In the genomic region with DNA sequence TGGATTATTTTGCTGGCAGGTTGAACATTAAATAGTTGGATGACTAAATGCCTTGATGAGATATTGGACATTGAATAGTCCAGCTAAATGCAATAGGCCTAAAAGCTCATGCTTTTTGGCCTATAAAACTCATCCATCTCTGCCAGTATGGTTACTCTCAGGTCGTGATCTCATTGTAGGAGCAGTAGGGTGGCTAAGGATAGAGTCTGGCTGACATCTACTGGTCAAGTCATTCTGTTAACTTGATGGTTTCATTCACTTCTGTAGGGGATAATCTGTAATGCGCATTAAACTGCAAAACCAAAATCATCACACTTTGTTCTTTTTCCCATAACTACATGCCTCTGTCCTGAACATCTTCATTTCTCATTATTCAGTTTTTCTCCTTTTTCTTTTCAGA, we compare ENCODE assay signal across 8 cellular contexts.
DNase-seq lines count a peak whose midpoint lies in the region; ATAC-seq and TF ChIP-seq lines count a peak whose summit lies in the region.

No MANE protein-coding gene starts in this region.

- no peaks in the 10 kb centered on the region for H3F3A ChIP-seq in Loucy (ENCODE audit: low read depth)

- no peaks in the 10 kb centered on the region for H4K20me1 ChIP-seq in Loucy (ENCODE audit: insufficient read depth, low read length, poor library complexity, severe bottlenecking)

- no peak for TF ChIP-seq EP300 in stomach (IDR thresholded peaks at IDR 0.05)

- H3K27me3 ChIP-seq in Loucy (ENCODE audit: insufficient read depth, low read length, poor library complexity, severe bottlenecking): no peaks in the 10 kb centered on the region
- H3K27me3 ChIP-seq in stomach: no peaks in the 10 kb centered on the region

- H3K4me1 ChIP-seq in Loucy (ENCODE audit: insufficient read depth, low read length, poor library complexity, severe bottlenecking) (no peaks in the 10 kb centered on the region), mucosa of descending colon (ENCODE audit: low read depth) (peaks cover 2% of the 10 kb centered on the region), stomach (no peaks in the 10 kb centered on the region)

- in situ Hi-C loops in astrocyte of the cerebellum (cut with HindIII; ENCODE audit: low sequenced_read_pairs): no loop called here

- intact Hi-C loops in mucosa of descending colon (cut with DNase I, micrococcal nuclease) (loop anchor here in 1 of 2 donors (5.0 kb wide), 1 partner anchor 442 kb away; a partner anchor contains a TSS), stomach (cut with DNase I; ENCODE audit: low total_unique reads) (no loop called here)

- ATAC-seq in mucosa of descending colon: peak; percentile 56
- no peak for ATAC-seq in HG03108 (IDR thresholded peaks at IDR 0.05; ENCODE audit: unreplicated experiment)

- no peaks in the 10 kb centered on the region for H3K79me2 ChIP-seq in Loucy (ENCODE audit: insufficient read depth, low read length)

- H3K9me2 ChIP-seq in Loucy (replicated peaks; ENCODE audit: low read depth, low read length): no peaks in the 10 kb centered on the region

- TF ChIP-seq CTCF in Loucy (conservative IDR thresholded peaks at IDR 0.05; ENCODE audit: low read length) (peak; percentile 75), astrocyte of the cerebellum (IDR thresholded peaks at IDR 0.05; ENCODE audit: low read depth, low read length, missing control alignments) (peak; percentile 49), mucosa of descending colon (IDR thresholded peaks at IDR 0.05) (no peak), stomach (IDR thresholded peaks at IDR 0.05) (no peak)

- H3K27ac ChIP-seq in stomach: no peak overlapping the region

- H3K9ac ChIP-seq in Loucy (ENCODE audit: low read depth, low read length, poor library complexity, severe bottlenecking): no peak overlapping the region

- DNase-seq in DMS53 treated with DMSO at 0.1 percent for 48 hours (lab: John Stamatoyannopoulos, UW; ENCODE audit: unreplicated experiment) (peak; percentile 46), astrocyte of the cerebellum (ENCODE audit: low read depth) (peak; percentile 37), mucosa of descending colon (peak in 1 of 3 donors; percentile 38), stomach (no peak), NCI-H146 treated with DMSO at 0.1 percent for 48 hours (lab: John Stamatoyannopoulos, UW; ENCODE audit: unreplicated experiment) (no peak), NCI-H187 treated with DMSO at 0.1 percent for 48 hours (lab: John Stamatoyannopoulos, UW) (no peak)

- no peak overlapping the region for H3K4me2 ChIP-seq in Loucy (ENCODE audit: low read depth, low read length, poor library complexity, severe bottlenecking)

- 44 to 56% (median 50%) methylated on average over 2 of the region's 2 CpGs for WGBS in stomach, 5 donors

- H3K4me3 ChIP-seq in Loucy (ENCODE audit: low read length, poor library complexity, severe bottlenecking) (no peak overlapping the region), astrocyte of the cerebellum (ENCODE audit: low read depth, low read length) (no peak overlapping the region), mucosa of descending colon (no peak overlapping the region), stomach (no peak overlapping the region)

- H2AFZ ChIP-seq in Loucy (ENCODE audit: low read length): no peak overlapping the region

- H3K36me3 ChIP-seq in Loucy (ENCODE audit: insufficient read depth, low read length) (no peaks in the 10 kb centered on the region), mucosa of descending colon (ENCODE audit: low read depth) (no peaks in the 10 kb centered on the region), stomach (no peaks in the 10 kb centered on the region)

- no peak for TF ChIP-seq POLR2A in stomach (IDR thresholded peaks at IDR 0.05)

- H3K9me3 ChIP-seq in Loucy (ENCODE audit: insufficient read depth, low read depth, low read length) (no peaks in the 10 kb centered on the region), mucosa of descending colon (no peaks in the 10 kb centered on the region), stomach (no peaks in the 10 kb centered on the region)

Comparison
In these comparisons a context has a peak if more than half of its experiments do, and no peak if none do; other contexts are left out.
1. DNase-seq: peak in DMS53 treated with DMSO at 0.1 percent for 48 hours (single experiment) and astrocyte of the cerebellum (single experiment); none in stomach (single experiment), NCI-H146 treated with DMSO at 0.1 percent for 48 hours (single experiment) and NCI-H187 treated with DMSO at 0.1 percent for 48 hours (single experiment).
2. CTCF ChIP-seq: peak in Loucy (single experiment) and astrocyte of the cerebellum (single experiment); none in mucosa of descending colon (single experiment) and stomach (0 of 7).